9 cellular contexts compared by ENCODE assay signal in genomic region chr16:74309789-74310781, GRCh38. TPM values are rescaled to one million over a fixed set of nuclear protein-coding genes. Genes with fewer than 3 reads are reported as not detected.
DNase-seq lines count a peak whose midpoint lies in the region; ATAC-seq and TF ChIP-seq lines count a peak whose summit lies in the region.
"Had no signal": no experiment of that assay in that cellular context is flagged by ENCODE, and none has a peak within 500 bp of the region (broad histone marks: within the 10 kb centered on the region; RNA-seq: fewer than 3 reads in every experiment).

No MANE protein-coding gene starts in this region.

- H3K4me1 ChIP-seq in upper lobe of left lung = no peaks in the 10 kb centered on the region

- 70 to 76% methylated on average over 14 to 15 of the region's 15 CpGs for WGBS in upper lobe of left lung, 2 donors

- peaks cover 9 to 34% (median 25%) of the 10 kb centered on the region in 4 donors for H3K36me3 ChIP-seq in upper lobe of left lung

- no peaks in the 10 kb centered on the region for H3K4me1 Mint-ChIP-seq in brain

- no peak overlapping the region for H3K27ac ChIP-seq in upper lobe of left lung
- H3K27ac ChIP-seq: neutrophil had no signal

- ATAC-seq in GM19438 (IDR thresholded peaks at IDR 0.05; ENCODE audit: low read depth, unreplicated experiment) (peak; percentile 59), upper lobe of left lung (ENCODE audit: low FRiP score in 2 of 2) (peak in 1 of 2 donors; percentile 64), GM18867 (IDR thresholded peaks at IDR 0.05; ENCODE audit: unreplicated experiment) (no peak)

- no peaks in the 10 kb centered on the region for H3K27me3 Mint-ChIP-seq in brain

- H3K9me3 Mint-ChIP-seq in brain = no peaks in the 10 kb centered on the region

- no peaks in the 10 kb centered on the region for H3K9me3 ChIP-seq in upper lobe of left lung
- H3K9me3 ChIP-seq: neutrophil had no signal

- peak overlapping the region in 1 of 5 experiments; percentile 6 for H3K27ac Mint-ChIP-seq in brain

- DNase-seq in COR-L47 (lab: John Stamatoyannopoulos, UW) = peak; percentile 33
- DNase-seq in NCI-H345 treated with DMSO at 0.1 percent for 48 hours (lab: John Stamatoyannopoulos, UW; ENCODE audit: unreplicated experiment) = peak; percentile 2
- DNase-seq in kidney glomerular epithelial cell (lab: John Stamatoyannopoulos, UW) = peak; percentile 38
- DNase-seq in upper lobe of left lung = no peak
- no peak for DNase-seq in NCI-H446 treated with DMSO at 0.1 percent for 48 hours (lab: John Stamatoyannopoulos, UW)

- TF ChIP-seq CTCF in brain (conservative IDR thresholded peaks at IDR 0.05) (peak; percentile 73 to 91), upper lobe of left lung (IDR thresholded peaks at IDR 0.05) (peak; percentile 26 to 62 (median 48))

- peaks cover 41% of the 10 kb centered on the region for H3K36me3 Mint-ChIP-seq in brain

- TF ChIP-seq POLR2A in upper lobe of left lung (IDR thresholded peaks at IDR 0.05) = no peak

- H3K27me3 ChIP-seq in upper lobe of left lung = no peaks in the 10 kb centered on the region
- H3K27me3 ChIP-seq: neutrophil had no signal

- TF ChIP-seq EP300 in upper lobe of left lung (IDR thresholded peaks at IDR 0.05) = no peak

- no peak overlapping the region for H3K4me3 ChIP-seq in upper lobe of left lung

- H3K4me3 Mint-ChIP-seq in brain = peak overlapping the region in 1 of 5 experiments; percentile 3

RNA-seq across cellular contexts. Expression of gene PSMD7, which starts 13.5 kb away (rescaled TPM):
- 146 TPM for polyA plus RNA-seq in brain (ENCODE audit: insufficient read depth, low read depth, low replicate concordance)
- 10 to 100 TPM; 23.0 to 89.6 (median 59.8) TPM for total RNA-seq in upper lobe of left lung

Comparison
In these comparisons a context has a peak if more than half of its experiments do, and no peak if none do; other contexts are left out.
1. DNase-seq: peak in COR-L47 (single experiment), NCI-H345 treated with DMSO at 0.1 percent for 48 hours (single experiment) and kidney glomerular epithelial cell (single experiment); none in upper lobe of left lung (0 of 2) and NCI-H446 treated with DMSO at 0.1 percent for 48 hours (single experiment).